6 cellular contexts compared by ENCODE assay signal in genomic region chr5:177225798-177226197, GRCh38.
"Had no signal": no experiment of that assay in that cellular context is flagged by ENCODE, and none has a peak within 500 bp of the region (broad histone marks: within the 10 kb centered on the region; RNA-seq: fewer than 3 reads in every experiment).

No MANE protein-coding gene starts in this region.

- H3K4me3 ChIP-seq: HAP-1, K562 had no signal

- ATAC-seq: HCT116, K562 had no signal

- DNase-seq: GOT3, H7, IMR-90 had no signal

- H3K9me3 ChIP-seq: HAP-1 had no signal

- H3K4me1 ChIP-seq: HAP-1 had no signal

- H3K36me3 ChIP-seq: HAP-1 had no signal
